8 cellular contexts compared by ENCODE assay signal in the genomic region with DNA sequence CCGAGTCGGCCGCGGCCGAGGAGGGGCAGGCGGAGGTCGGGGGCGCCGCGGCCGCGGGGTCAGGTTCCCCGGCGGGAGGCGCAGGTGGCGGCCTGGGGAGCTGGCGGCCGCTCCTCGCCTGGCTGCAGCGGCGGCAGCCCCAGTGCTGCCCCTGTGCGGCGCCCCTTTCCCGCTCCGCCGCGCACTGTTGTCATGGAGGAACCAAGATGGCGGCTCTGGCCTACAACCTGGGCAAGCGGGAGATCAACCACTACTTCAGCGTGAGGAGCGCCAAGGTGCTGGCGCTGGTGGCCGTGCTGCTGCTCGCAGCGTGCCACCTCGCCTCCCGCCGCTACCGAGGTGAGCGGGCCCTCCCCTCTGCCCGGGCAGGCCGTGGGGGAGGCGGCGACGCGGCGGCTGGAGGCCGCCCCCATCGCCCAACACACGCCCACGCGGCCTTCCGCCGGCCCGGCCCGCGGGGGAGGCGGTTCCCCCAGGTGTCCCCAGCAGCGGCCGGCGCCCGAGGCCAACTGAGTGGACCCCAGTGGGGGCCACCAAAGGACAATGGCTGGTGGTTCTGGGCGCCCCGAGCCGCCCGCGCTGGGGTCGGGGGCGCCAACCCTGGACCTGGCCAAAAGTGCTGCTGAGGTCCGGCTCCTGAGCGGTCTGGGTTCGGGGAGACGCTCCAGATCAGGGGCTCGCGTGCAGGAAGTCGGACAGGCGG. TPM values are rescaled to one million over a fixed set of nuclear protein-coding genes. Genes with fewer than 3 reads are reported as not detected.
DNase-seq lines count a peak whose midpoint lies in the region; ATAC-seq and TF ChIP-seq lines count a peak whose summit lies in the region.

No MANE protein-coding gene starts in this region.

- peak overlapping the region; percentile 90 for H3K27ac ChIP-seq in thymus (ENCODE audit: low read depth)

- H3K9me3 ChIP-seq in thymus (ENCODE audit: control insufficient read depth): no peaks in the 10 kb centered on the region

- CTCF ChIA-PET in activated naive CD4-positive, alpha-beta T cell treated with anti-CD3 and anti-CD28 coated beads for 36 hours (lab: Charles Lee): no interaction called here

- no peak for TF ChIP-seq CTCF in omental fat pad (IDR thresholded peaks at IDR 0.05)

- peak overlapping the region; percentile 78 for H3K4me3 Mint-ChIP-seq in activated naive CD4-positive, alpha-beta T cell treated with anti-CD3 and anti-CD28 coated beads for 36 hours

- ATAC-seq in omental fat pad (ENCODE audit: low FRiP score): peak; percentile 87

- peak overlapping the region; percentile 86 for H3K4me3 ChIP-seq in thymus (ENCODE audit: low read length)

- under 1% methylated on average over 77 of the region's 77 CpGs for WGBS in thymus

- peaks cover 11% of the 10 kb centered on the region for H3K4me1 ChIP-seq in thymus (ENCODE audit: control insufficient read depth, insufficient read depth, low read length)

- H3K9me3 Mint-ChIP-seq in activated naive CD4-positive, alpha-beta T cell treated with anti-CD3 and anti-CD28 coated beads for 36 hours: no peaks in the 10 kb centered on the region

- DNase-seq in GF-D8 (lab: John Stamatoyannopoulos, UW): peak; percentile 34
- DNase-seq in GOT3 (lab: John Stamatoyannopoulos, UW): peak; percentile 47
- DNase-seq in Kasumi-1 (lab: John Stamatoyannopoulos, UW): peak; percentile 41 to 42
- DNase-seq in SHP77 treated with DMSO at 0.1 percent for 48 hours (lab: John Stamatoyannopoulos, UW): peak; percentile 34
- peak; percentile 66 for DNase-seq in activated naive CD4-positive, alpha-beta T cell treated with anti-CD3 and anti-CD28 coated beads for 36 hours
- DNase-seq in globus pallidus (ENCODE audit: low spot score): peak; percentile 75
- peak; percentile 34 for DNase-seq in omental fat pad (ENCODE audit: low spot score)

- peaks cover 41% of the 10 kb centered on the region for H3K4me1 Mint-ChIP-seq in activated naive CD4-positive, alpha-beta T cell treated with anti-CD3 and anti-CD28 coated beads for 36 hours (ENCODE audit: low read depth)

- no peaks in the 10 kb centered on the region for H3K27me3 ChIP-seq in thymus (ENCODE audit: control insufficient read depth, insufficient read depth)

- H3K36me3 Mint-ChIP-seq in activated naive CD4-positive, alpha-beta T cell treated with anti-CD3 and anti-CD28 coated beads for 36 hours (ENCODE audit: low read depth): no peaks in the 10 kb centered on the region

- no peaks in the 10 kb centered on the region for H3K27me3 Mint-ChIP-seq in activated naive CD4-positive, alpha-beta T cell treated with anti-CD3 and anti-CD28 coated beads for 36 hours (ENCODE audit: low read depth)

- H3K27ac Mint-ChIP-seq in activated naive CD4-positive, alpha-beta T cell treated with anti-CD3 and anti-CD28 coated beads for 36 hours: peak overlapping the region; percentile 83

- H3K36me3 ChIP-seq in thymus (ENCODE audit: control insufficient read depth, insufficient read depth): no peaks in the 10 kb centered on the region

- intact Hi-C loops in activated naive CD4-positive, alpha-beta T cell treated with anti-CD3 and anti-CD28 coated beads for 36 hours (cut with micrococcal nuclease): loop anchor here (2.0 to 10.0 kb wide), 6 partner anchors 17 to 991 kb away; a partner anchor contains a TSS

RNA-seq across cellular contexts. Expression of a gene that starts 0.4 kb away (rescaled TPM):
- total RNA-seq in activated naive CD4-positive, alpha-beta T cell treated with anti-CD3 and anti-CD28 coated beads for 36 hours: 10 to 100 TPM; 11.6 to 16.4 TPM
- total RNA-seq in omental fat pad: 10 to 100 TPM; 19.1 to 34.5 (median 23.3) TPM
- 34.2 TPM for polyA plus RNA-seq in thymus

Comparison
In these comparisons a context has a peak if more than half of its experiments do, and no peak if none do; other contexts are left out.
1. Peak in every context shown above with its lines: DNase-seq, ATAC-seq, H3K4me3 ChIP-seq and H3K27ac ChIP-seq.